ENCODE assay signal across 3 cellular contexts in the genomic region with DNA sequence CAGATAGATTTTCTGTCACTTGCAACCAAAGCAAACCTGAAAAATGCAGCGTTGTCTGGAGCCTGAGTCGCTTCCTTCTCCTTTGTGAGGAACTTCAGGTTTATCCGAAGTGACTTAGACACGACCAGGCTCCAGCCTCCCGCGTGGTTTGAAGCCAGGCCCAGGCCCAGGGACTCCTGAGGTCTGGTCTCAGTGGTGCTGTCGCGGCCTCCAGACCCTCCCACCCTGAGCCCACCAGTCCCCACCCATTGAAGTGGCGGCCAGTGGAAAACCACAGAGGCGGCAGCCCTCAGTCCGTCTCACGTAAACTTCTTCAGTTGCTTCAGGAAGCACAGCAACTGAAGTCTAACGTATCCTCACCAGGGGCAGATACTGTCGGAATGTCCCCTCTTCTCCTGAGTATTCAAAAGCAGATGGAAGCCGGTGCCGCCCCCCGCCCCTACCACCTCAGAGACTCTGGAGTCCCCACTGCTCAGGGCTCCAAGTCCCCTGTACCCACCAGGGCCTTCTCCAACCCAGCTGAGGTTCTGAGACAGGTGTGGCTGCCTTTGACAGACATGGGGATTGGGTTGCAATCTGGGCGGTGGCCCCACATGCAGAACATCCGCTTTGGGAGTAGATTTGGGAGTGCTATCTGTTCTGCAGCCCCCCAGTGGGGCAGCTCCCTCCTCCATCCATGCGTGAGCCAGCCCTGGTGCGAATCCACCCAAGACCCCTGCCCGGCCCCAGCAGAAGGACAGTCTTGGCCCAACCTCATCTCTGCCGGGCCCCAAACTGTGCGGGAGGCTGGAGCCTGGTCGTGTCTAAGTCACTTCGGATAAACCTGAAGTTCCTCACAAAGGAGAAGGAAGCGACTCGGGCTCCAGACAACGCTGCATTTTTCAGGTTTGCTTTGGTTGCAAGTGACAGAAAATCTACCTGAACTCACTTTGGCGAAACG.
TF ChIP-seq lines count a peak whose summit lies in the region.

No MANE protein-coding gene starts in this region.

TF ChIP-seq in SK-N-SH, 30 proteins besides CTCF, POLR2A, EP300 and RAD21:
- TF ChIP-seq POLR2AphosphoS5 (IDR thresholded peaks at IDR 0.05; ENCODE audit: low read depth, low read length): no peak
- no peak for TF ChIP-seq GABPA (IDR thresholded peaks at IDR 0.05; ENCODE audit: low read depth)
- TF ChIP-seq MEF2A (IDR thresholded peaks at IDR 0.05; ENCODE audit: borderline replicate concordance, low read depth): no peak
- TF ChIP-seq FOSL2 (IDR thresholded peaks at IDR 0.05; ENCODE audit: borderline replicate concordance, low read depth): no peak
- TF ChIP-seq, protein P1, sequence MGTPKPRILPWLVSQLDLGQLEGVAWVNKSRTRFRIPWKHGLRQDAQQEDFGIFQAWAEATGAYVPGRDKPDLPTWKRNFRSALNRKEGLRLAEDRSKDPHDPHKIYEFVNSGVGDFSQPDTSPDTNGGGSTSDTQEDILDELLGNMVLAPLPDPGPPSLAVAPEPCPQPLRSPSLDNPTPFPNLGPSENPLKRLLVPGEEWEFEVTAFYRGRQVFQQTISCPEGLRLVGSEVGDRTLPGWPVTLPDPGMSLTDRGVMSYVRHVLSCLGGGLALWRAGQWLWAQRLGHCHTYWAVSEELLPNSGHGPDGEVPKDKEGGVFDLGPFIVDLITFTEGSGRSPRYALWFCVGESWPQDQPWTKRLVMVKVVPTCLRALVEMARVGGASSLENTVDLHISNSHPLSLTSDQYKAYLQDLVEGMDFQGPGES (IDR thresholded peaks at IDR 0.05; ENCODE audit: low read depth, low read length): no peak
- no peak for TF ChIP-seq ZBTB33 (IDR thresholded peaks at IDR 0.05; ENCODE audit: borderline replicate concordance, low read depth)
- no peak for TF ChIP-seq TCF12 (IDR thresholded peaks at IDR 0.05)
- no peak for TF ChIP-seq YY1 (IDR thresholded peaks at IDR 0.05; ENCODE audit: low read depth)
- no peak for TF ChIP-seq TAF1 (IDR thresholded peaks at IDR 0.05; ENCODE audit: borderline replicate concordance, low read depth, low read length)
- TF ChIP-seq, protein P2, sequence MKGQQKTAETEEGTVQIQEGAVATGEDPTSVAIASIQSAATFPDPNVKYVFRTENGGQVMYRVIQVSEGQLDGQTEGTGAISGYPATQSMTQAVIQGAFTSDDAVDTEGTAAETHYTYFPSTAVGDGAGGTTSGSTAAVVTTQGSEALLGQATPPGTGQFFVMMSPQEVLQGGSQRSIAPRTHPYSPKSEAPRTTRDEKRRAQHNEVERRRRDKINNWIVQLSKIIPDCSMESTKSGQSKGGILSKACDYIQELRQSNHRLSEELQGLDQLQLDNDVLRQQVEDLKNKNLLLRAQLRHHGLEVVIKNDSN (IDR thresholded peaks at IDR 0.05; ENCODE audit: borderline replicate concordance, low read depth): no peak
TF ChIP-seq in SK-N-SH: peak in this region for 0.

TF ChIP-seq in SK-N-SH treated with all-trans-retinoic acid at 6 μM for 48 hours, 23 proteins besides CTCF, POLR2A, EP300 and RAD21:
- TF ChIP-seq, protein P3, sequence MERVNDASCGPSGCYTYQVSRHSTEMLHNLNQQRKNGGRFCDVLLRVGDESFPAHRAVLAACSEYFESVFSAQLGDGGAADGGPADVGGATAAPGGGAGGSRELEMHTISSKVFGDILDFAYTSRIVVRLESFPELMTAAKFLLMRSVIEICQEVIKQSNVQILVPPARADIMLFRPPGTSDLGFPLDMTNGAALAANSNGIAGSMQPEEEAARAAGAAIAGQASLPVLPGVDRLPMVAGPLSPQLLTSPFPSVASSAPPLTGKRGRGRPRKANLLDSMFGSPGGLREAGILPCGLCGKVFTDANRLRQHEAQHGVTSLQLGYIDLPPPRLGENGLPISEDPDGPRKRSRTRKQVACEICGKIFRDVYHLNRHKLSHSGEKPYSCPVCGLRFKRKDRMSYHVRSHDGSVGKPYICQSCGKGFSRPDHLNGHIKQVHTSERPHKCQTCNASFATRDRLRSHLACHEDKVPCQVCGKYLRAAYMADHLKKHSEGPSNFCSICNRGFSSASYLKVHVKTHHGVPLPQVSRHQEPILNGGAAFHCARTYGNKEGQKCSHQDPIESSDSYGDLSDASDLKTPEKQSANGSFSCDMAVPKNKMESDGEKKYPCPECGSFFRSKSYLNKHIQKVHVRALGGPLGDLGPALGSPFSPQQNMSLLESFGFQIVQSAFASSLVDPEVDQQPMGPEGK (CRISPR knock-in tag; IDR thresholded peaks at IDR 0.05; ENCODE audit: borderline replicate concordance): no peak
- no peak for TF ChIP-seq ZNF8 (CRISPR knock-in tag; IDR thresholded peaks at IDR 0.05)
- TF ChIP-seq PPARA (CRISPR knock-in tag; IDR thresholded peaks at IDR 0.05; ENCODE audit: borderline replicate concordance): no peak
- TF ChIP-seq TOX (CRISPR knock-in tag; IDR thresholded peaks at IDR 0.05; ENCODE audit: borderline replicate concordance): no peak
- TF ChIP-seq RARB (CRISPR knock-in tag; IDR thresholded peaks at IDR 0.05): no peak
- TF ChIP-seq TSHZ2 (CRISPR knock-in tag; IDR thresholded peaks at IDR 0.05): no peak
- no peak for TF ChIP-seq ZFP3 (CRISPR knock-in tag; IDR thresholded peaks at IDR 0.05)
- no peak for TF ChIP-seq ISL1 (CRISPR knock-in tag; IDR thresholded peaks at IDR 0.05)
- TF ChIP-seq GLIS3 (CRISPR knock-in tag; IDR thresholded peaks at IDR 0.05): no peak
- TF ChIP-seq POU6F1 (CRISPR knock-in tag; IDR thresholded peaks at IDR 0.05; ENCODE audit: borderline replicate concordance, low read depth): no peak
- no peak for TF ChIP-seq BACH2 (CRISPR knock-in tag; IDR thresholded peaks at IDR 0.05; ENCODE audit: borderline replicate concordance)
TF ChIP-seq in SK-N-SH treated with all-trans-retinoic acid at 6 μM for 48 hours: peak in this region for 0.

TF ChIP-seq in H1, 55 proteins besides CTCF, POLR2A, EP300 and RAD21:
- TF ChIP-seq HDAC6 (IDR thresholded peaks at IDR 0.05; ENCODE audit: low read depth, low read length) (no peak), RFX5 (IDR thresholded peaks at IDR 0.05; ENCODE audit: borderline replicate concordance, low read depth, low read length) (no peak), TEAD4 (IDR thresholded peaks at IDR 0.05; ENCODE audit: low read depth, low read length) (no peak), CEBPB (IDR thresholded peaks at IDR 0.05; ENCODE audit: low read depth, low read length) (no peak), EZH2 (IDR thresholded peaks at IDR 0.05; ENCODE audit: low read depth, low read length, severe bottlenecking) (no peak), SIRT6 (IDR thresholded peaks at IDR 0.05; ENCODE audit: low read length) (no peak), TCF12 (IDR thresholded peaks at IDR 0.05; ENCODE audit: low read depth, low read length) (no peak), PHF8 (conservative IDR thresholded peaks at IDR 0.05; ENCODE audit: low read depth, low read length) (no peak)
